1 cellular context compared by ENCODE assay signal in the genomic region with DNA sequence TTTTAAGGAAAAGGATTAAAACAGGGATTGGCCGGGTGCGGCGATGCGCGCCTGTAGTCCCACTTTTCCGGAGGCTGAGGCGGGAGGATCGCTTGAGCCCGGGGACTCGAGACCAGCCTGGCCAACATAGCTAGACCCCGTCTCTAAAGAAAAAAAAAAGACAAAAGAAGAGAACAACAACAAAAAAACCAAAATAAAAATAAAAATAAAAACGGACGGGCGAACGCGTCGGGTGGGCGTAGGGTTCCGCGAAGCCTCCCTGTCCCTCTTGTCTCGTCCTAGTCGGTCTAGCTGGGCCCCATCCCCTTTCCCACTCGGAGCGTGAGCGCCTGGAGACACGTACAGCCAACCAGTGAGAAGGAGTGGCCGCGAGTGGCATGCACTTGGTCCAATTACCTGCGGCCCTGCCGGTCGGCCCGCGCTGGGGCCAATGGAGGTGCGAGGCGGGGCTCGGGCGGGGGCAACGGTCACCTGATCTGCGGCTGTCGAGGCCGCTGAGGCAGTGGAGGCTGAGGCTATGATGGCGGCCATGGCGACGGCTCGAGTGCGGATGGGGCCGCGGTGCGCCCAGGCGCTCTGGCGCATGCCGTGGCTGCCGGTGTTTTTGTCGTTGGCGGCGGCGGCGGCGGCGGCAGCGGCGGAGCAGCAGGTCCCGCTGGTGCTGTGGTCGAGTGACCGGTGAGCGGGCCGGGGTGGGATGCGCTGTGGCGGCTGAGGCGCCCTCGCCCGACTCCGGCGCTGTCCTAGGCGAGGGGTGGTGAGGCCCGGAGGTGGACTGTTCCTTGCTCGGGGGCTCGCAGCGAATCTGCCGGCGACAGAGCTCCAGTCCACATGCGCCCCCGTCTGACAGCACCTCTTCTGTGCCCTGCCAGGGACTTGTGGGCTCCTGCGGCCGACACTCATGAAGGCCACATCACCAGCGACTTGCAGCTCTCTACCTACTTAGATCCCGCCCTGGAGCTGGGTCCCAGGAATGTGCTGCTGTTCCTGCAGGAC.
TF ChIP-seq lines count a peak whose summit lies in the region.

A gene with protein sequence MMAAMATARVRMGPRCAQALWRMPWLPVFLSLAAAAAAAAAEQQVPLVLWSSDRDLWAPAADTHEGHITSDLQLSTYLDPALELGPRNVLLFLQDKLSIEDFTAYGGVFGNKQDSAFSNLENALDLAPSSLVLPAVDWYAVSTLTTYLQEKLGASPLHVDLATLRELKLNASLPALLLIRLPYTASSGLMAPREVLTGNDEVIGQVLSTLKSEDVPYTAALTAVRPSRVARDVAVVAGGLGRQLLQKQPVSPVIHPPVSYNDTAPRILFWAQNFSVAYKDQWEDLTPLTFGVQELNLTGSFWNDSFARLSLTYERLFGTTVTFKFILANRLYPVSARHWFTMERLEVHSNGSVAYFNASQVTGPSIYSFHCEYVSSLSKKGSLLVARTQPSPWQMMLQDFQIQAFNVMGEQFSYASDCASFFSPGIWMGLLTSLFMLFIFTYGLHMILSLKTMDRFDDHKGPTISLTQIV (plus strand): TSS at position 502 of the 996 bp plus-strand sequence. CDS start 16 bp downstream, at position 518.

TF ChIP-seq in HepG2, 621 proteins besides CTCF, POLR2A, EP300 and RAD21 (continued from another document and continues in another):
- TF ChIP-seq, protein P1, sequence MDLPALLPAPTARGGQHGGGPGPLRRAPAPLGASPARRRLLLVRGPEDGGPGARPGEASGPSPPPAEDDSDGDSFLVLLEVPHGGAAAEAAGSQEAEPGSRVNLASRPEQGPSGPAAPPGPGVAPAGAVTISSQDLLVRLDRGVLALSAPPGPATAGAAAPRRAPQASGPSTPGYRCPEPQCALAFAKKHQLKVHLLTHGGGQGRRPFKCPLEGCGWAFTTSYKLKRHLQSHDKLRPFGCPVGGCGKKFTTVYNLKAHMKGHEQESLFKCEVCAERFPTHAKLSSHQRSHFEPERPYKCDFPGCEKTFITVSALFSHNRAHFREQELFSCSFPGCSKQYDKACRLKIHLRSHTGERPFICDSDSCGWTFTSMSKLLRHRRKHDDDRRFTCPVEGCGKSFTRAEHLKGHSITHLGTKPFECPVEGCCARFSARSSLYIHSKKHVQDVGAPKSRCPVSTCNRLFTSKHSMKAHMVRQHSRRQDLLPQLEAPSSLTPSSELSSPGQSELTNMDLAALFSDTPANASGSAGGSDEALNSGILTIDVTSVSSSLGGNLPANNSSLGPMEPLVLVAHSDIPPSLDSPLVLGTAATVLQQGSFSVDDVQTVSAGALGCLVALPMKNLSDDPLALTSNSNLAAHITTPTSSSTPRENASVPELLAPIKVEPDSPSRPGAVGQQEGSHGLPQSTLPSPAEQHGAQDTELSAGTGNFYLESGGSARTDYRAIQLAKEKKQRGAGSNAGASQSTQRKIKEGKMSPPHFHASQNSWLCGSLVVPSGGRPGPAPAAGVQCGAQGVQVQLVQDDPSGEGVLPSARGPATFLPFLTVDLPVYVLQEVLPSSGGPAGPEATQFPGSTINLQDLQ (CRISPR knock-in tag; IDR thresholded peaks at IDR 0.05) = no peak
- TF ChIP-seq ZNF431 (CRISPR knock-in tag; IDR thresholded peaks at IDR 0.05; ENCODE audit: borderline replicate concordance, low read depth) (peak; percentile 72; the same call in 1 of the 2 replicates), KLF11 (CRISPR knock-in tag; IDR thresholded peaks at IDR 0.05) (no peak), ZNF468 (CRISPR knock-in tag; IDR thresholded peaks at IDR 0.05) (no peak), ZNF549 (CRISPR knock-in tag; IDR thresholded peaks at IDR 0.05) (no peak), NR3C1 (CRISPR knock-in tag; IDR thresholded peaks at IDR 0.05) (no peak), HOXA5 (CRISPR knock-in tag; IDR thresholded peaks at IDR 0.05) (0 out of 2 replicates have a peak, but pooled peaks have one; percentile 31), ZNF547 (CRISPR knock-in tag; IDR thresholded peaks at IDR 0.05) (peak; percentile 59; the same call in 1 of the 2 replicates), FOXO1 (CRISPR knock-in tag; IDR thresholded peaks at IDR 0.05) (no peak; the same call in 1 of the 2 replicates), POGZ (CRISPR knock-in tag; IDR thresholded peaks at IDR 0.05) (peak; percentile 87), ZNF451 (CRISPR knock-in tag; IDR thresholded peaks at IDR 0.05) (no peak), SP4 (CRISPR knock-in tag; IDR thresholded peaks at IDR 0.05) (peak; percentile 51), SMAD9 (CRISPR knock-in tag; IDR thresholded peaks at IDR 0.05) (no peak), ZNF557 (CRISPR knock-in tag; IDR thresholded peaks at IDR 0.05) (no peak), KDM3A (CRISPR knock-in tag; IDR thresholded peaks at IDR 0.05; ENCODE audit: low read depth) (no peak), ZNF34 (CRISPR knock-in tag; IDR thresholded peaks at IDR 0.05; ENCODE audit: borderline replicate concordance) (no peak), HES4 (CRISPR knock-in tag; IDR thresholded peaks at IDR 0.05; ENCODE audit: borderline replicate concordance) (no peak), HDAC2 (CRISPR knock-in tag; IDR thresholded peaks at IDR 0.05) (no peak), ZNF788 (CRISPR knock-in tag; IDR thresholded peaks at IDR 0.05; ENCODE audit: borderline replicate concordance) (no peak), ZNF367 (CRISPR knock-in tag; IDR thresholded peaks at IDR 0.05; ENCODE audit: borderline replicate concordance) (no peak), ARID2 (CRISPR knock-in tag; IDR thresholded peaks at IDR 0.05; ENCODE audit: borderline replicate concordance) (no peak), ZNF850 (CRISPR knock-in tag; conservative IDR thresholded peaks at IDR 0.05) (no peak), ZNF567 (CRISPR knock-in tag; IDR thresholded peaks at IDR 0.05; ENCODE audit: borderline replicate concordance) (no peak), ZNF883 (CRISPR knock-in tag; IDR thresholded peaks at IDR 0.05; ENCODE audit: not compliant biosample characterization) (no peak), SCMH1 (CRISPR knock-in tag; IDR thresholded peaks at IDR 0.05; ENCODE audit: borderline replicate concordance) (no peak), ZNF20 (CRISPR knock-in tag; IDR thresholded peaks at IDR 0.05) (no peak), ZC3H4 (CRISPR knock-in tag; IDR thresholded peaks at IDR 0.05; ENCODE audit: borderline replicate concordance) (no peak), ZNF564 (CRISPR knock-in tag; IDR thresholded peaks at IDR 0.05) (no peak), HOXD1 (CRISPR knock-in tag; IDR thresholded peaks at IDR 0.05) (no peak), TMF1 (CRISPR knock-in tag; IDR thresholded peaks at IDR 0.05; ENCODE audit: low read depth) (no peak), ZNF224 (CRISPR knock-in tag; IDR thresholded peaks at IDR 0.05) (0 out of 2 replicates have a peak, but pooled peaks have one; percentile 47), YEATS2 (CRISPR knock-in tag; IDR thresholded peaks at IDR 0.05; ENCODE audit: borderline replicate concordance) (0 out of 2 replicates have a peak, but pooled peaks have one; percentile 36)
- TF ChIP-seq, protein P2, sequence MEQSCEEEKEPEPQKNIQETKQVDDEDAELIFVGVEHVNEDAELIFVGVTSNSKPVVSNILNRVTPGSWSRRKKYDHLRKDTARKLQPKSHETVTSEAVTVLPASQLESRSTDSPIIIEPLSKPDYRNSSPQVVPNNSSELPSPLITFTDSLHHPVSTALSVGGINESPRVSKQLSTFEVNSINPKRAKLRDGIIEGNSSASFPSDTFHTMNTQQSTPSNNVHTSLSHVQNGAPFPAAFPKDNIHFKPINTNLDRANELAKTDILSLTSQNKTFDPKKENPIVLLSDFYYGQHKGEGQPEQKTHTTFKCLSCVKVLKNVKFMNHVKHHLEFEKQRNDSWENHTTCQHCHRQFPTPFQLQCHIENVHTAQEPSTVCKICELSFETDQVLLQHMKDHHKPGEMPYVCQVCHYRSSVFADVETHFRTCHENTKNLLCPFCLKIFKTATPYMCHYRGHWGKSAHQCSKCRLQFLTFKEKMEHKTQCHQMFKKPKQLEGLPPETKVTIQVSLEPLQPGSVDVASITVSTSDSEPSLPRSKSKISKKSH (CRISPR knock-in tag; IDR thresholded peaks at IDR 0.05; ENCODE audit: borderline replicate concordance) = no peak
- TF ChIP-seq, protein P3, sequence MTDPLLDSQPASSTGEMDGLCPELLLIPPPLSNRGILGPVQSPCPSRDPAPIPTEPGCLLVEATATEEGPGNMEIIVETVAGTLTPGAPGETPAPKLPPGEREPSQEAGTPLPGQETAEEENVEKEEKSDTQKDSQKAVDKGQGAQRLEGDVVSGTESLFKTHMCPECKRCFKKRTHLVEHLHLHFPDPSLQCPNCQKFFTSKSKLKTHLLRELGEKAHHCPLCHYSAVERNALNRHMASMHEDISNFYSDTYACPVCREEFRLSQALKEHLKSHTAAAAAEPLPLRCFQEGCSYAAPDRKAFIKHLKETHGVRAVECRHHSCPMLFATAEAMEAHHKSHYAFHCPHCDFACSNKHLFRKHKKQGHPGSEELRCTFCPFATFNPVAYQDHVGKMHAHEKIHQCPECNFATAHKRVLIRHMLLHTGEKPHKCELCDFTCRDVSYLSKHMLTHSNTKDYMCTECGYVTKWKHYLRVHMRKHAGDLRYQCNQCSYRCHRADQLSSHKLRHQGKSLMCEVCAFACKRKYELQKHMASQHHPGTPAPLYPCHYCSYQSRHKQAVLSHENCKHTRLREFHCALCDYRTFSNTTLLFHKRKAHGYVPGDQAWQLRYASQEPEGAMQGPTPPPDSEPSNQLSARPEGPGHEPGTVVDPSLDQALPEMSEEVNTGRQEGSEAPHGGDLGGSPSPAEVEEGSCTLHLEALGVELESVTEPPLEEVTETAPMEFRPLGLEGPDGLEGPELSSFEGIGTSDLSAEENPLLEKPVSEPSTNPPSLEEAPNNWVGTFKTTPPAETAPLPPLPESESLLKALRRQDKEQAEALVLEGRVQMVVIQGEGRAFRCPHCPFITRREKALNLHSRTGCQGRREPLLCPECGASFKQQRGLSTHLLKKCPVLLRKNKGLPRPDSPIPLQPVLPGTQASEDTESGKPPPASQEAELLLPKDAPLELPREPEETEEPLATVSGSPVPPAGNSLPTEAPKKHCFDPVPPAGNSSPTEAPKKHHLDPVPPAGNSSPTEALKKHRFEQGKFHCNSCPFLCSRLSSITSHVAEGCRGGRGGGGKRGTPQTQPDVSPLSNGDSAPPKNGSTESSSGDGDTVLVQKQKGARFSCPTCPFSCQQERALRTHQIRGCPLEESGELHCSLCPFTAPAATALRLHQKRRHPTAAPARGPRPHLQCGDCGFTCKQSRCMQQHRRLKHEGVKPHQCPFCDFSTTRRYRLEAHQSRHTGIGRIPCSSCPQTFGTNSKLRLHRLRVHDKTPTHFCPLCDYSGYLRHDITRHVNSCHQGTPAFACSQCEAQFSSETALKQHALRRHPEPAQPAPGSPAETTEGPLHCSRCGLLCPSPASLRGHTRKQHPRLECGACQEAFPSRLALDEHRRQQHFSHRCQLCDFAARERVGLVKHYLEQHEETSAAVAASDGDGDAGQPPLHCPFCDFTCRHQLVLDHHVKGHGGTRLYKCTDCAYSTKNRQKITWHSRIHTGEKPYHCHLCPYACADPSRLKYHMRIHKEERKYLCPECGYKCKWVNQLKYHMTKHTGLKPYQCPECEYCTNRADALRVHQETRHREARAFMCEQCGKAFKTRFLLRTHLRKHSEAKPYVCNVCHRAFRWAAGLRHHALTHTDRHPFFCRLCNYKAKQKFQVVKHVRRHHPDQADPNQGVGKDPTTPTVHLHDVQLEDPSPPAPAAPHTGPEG (CRISPR knock-in tag; IDR thresholded peaks at IDR 0.05) = 0 out of 2 replicates have a peak, but pooled peaks have one; percentile 43
- TF ChIP-seq, protein P4, sequence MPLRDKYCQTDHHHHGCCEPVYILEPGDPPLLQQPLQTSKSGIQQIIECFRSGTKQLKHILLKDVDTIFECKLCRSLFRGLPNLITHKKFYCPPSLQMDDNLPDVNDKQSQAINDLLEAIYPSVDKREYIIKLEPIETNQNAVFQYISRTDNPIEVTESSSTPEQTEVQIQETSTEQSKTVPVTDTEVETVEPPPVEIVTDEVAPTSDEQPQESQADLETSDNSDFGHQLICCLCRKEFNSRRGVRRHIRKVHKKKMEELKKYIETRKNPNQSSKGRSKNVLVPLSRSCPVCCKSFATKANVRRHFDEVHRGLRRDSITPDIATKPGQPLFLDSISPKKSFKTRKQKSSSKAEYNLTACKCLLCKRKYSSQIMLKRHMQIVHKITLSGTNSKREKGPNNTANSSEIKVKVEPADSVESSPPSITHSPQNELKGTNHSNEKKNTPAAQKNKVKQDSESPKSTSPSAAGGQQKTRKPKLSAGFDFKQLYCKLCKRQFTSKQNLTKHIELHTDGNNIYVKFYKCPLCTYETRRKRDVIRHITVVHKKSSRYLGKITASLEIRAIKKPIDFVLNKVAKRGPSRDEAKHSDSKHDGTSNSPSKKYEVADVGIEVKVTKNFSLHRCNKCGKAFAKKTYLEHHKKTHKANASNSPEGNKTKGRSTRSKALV (CRISPR knock-in tag; IDR thresholded peaks at IDR 0.05) = no peak
- TF ChIP-seq, protein P5, sequence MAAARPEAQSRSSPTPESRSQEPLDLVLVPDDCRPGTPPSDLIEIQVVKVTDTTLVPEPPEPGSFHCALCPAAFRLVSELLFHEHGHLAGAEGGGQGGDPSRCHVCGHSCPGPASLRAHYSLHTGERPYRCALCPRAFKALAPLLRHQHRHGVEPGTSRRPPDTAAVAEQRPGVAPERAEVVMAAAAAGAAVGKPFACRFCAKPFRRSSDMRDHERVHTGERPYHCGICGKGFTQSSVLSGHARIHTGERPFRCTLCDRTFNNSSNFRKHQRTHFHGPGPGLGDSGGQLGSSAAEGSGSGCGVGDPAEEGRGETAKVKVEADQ (CRISPR knock-in tag; IDR thresholded peaks at IDR 0.05; ENCODE audit: borderline replicate concordance) = no peak
- TF ChIP-seq, protein P6, sequence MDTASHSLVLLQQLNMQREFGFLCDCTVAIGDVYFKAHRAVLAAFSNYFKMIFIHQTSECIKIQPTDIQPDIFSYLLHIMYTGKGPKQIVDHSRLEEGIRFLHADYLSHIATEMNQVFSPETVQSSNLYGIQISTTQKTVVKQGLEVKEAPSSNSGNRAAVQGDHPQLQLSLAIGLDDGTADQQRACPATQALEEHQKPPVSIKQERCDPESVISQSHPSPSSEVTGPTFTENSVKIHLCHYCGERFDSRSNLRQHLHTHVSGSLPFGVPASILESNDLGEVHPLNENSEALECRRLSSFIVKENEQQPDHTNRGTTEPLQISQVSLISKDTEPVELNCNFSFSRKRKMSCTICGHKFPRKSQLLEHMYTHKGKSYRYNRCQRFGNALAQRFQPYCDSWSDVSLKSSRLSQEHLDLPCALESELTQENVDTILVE (CRISPR knock-in tag; IDR thresholded peaks at IDR 0.05) = no peak
- TF ChIP-seq, protein P7, sequence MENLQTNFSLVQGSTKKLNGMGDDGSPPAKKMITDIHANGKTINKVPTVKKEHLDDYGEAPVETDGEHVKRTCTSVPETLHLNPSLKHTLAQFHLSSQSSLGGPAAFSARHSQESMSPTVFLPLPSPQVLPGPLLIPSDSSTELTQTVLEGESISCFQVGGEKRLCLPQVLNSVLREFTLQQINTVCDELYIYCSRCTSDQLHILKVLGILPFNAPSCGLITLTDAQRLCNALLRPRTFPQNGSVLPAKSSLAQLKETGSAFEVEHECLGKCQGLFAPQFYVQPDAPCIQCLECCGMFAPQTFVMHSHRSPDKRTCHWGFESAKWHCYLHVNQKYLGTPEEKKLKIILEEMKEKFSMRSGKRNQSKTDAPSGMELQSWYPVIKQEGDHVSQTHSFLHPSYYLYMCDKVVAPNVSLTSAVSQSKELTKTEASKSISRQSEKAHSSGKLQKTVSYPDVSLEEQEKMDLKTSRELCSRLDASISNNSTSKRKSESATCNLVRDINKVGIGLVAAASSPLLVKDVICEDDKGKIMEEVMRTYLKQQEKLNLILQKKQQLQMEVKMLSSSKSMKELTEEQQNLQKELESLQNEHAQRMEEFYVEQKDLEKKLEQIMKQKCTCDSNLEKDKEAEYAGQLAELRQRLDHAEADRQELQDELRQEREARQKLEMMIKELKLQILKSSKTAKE (CRISPR knock-in tag; IDR thresholded peaks at IDR 0.05; ENCODE audit: borderline replicate concordance) = no peak
- TF ChIP-seq, protein P8, sequence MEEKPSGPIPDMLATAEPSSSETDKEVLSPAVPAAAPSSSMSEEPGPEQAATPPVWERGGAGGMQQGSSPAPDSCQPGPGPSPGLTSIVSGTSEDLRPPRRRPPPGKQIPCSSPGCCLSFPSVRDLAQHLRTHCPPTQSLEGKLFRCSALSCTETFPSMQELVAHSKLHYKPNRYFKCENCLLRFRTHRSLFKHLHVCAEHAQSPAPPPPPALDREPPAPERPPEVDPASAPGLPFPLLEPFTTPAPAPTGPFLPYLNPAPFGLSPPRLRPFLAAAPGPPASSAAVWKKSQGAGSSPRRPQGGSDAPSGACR (CRISPR knock-in tag; IDR thresholded peaks at IDR 0.05) = no peak
